8 cellular contexts compared by ENCODE assay signal in the genomic region with DNA sequence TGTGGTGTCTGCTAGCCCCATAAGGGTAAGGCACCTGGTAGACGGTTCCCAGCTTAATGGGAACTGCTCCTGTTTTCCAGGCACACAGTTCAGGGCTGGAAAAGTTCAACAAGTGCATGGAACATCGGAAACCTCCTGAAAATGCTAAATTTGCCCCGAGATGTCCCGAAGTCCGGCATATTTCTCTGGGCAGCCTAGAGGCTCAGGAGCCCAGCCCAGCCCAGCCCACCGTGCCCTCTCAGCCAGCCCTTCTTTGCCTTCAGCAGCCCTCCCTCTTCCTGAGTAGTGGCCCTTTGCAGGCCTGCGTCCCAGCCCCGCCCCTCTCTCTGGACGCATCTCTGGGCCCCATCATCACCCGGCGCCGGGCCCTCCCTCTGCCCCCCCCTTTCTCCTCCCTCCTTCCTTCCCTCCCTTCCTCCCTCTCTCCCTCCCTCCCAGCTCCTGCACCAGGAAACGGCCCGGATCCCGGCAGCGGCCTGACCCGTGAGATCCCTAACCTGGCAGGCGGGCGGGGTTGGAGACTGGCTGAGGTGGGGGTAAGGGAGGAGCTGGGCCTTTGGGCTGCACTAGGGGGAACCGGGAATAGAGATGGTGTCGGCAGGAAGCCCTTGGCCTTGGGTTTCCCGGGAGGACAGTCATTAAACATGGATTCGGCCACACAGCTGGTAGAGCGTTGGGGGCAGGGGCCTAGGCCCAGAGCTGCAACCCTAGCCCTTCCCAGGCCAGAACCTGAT. TPM values are rescaled to one million over a fixed set of nuclear protein-coding genes. Genes with fewer than 3 reads are reported as not detected.
DNase-seq lines count a peak whose midpoint lies in the region; ATAC-seq and TF ChIP-seq lines count a peak whose summit lies in the region.

A gene with protein sequence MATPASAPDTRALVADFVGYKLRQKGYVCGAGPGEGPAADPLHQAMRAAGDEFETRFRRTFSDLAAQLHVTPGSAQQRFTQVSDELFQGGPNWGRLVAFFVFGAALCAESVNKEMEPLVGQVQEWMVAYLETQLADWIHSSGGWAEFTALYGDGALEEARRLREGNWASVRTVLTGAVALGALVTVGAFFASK (plus strand): TSS at position 422 of the 734 bp plus-strand sequence. CDS start 935 bp downstream, outside the sequence.

- 1 to 5% (median 4%) methylated on average over 23 to 24 of the region's 24 CpGs for WGBS in stomach, 5 donors

- TF ChIP-seq EP300 in stomach (IDR thresholded peaks at IDR 0.05) = no peak

- intact Hi-C loops in dorsolateral prefrontal cortex (cut with DNase I) = loop anchor here in 1 of 2 donors (1.0 to 5.0 kb wide), 2 partner anchors 14 to 161 kb away; partner anchors contain the start of gene NGDN
- intact Hi-C loops in left lung (cut with DNase I) = no loop called here
- intact Hi-C loops in stomach (cut with DNase I; ENCODE audit: low total_unique reads) = no loop called here

- TF ChIP-seq CTCF in GM10266 (IDR thresholded peaks at IDR 0.05; ENCODE audit: control insufficient read depth, insufficient read depth, low read depth, missing control alignments) (no peak), RWPE1 (conservative IDR thresholded peaks at IDR 0.05; ENCODE audit: low read depth) (no peak), dorsolateral prefrontal cortex (IDR thresholded peaks at IDR 0.05 in 54 of 56, conservative IDR thresholded peaks at IDR 0.05 in 2 of 56; ENCODE audit: low read depth in 1 of 56, partially characterized antibody in 56 of 56) (peak in 9 of 56 donors; percentile 19 to 38 (median 31)), left lung (IDR thresholded peaks at IDR 0.05) (no peak), stomach (IDR thresholded peaks at IDR 0.05) (no peak)

- DNase-seq in A172 (ENCODE audit: low spot score) (peak; percentile 78), GM10266 (ENCODE audit: extremely low spot score) (peak; percentile 77), M059J (ENCODE audit: low read depth) (peak; percentile 89), RWPE1 (ENCODE audit: low spot score) (peak; percentile 72), dorsolateral prefrontal cortex (peak; percentile 87 to 92 (median 89)), left lung (peak; percentile 90 to 94), stomach (peak; percentile 92)

- H3K27ac ChIP-seq in RWPE1 (peak within 1 kb of the TSS; percentile 85), dorsolateral prefrontal cortex (peak within 1 kb of the TSS; percentile 66 to 98 (median 93)), left lung (peak within 1 kb of the TSS; percentile 78 to 84), stomach (peak within 1 kb of the TSS; percentile 91 to 94 (median 92))

- no peaks in the 10 kb centered on the region for H3K9me3 ChIP-seq in left lung
- H3K9me3 ChIP-seq in stomach = no peaks in the 10 kb centered on the region

- H3K36me3 ChIP-seq in left lung (peaks cover 0 to 25% of the 10 kb centered on the region in 2 donors), stomach (peaks cover 0 to 39% (median 35%) of the 10 kb centered on the region in 4 donors)

- POLR2A ChIA-PET in RWPE1 (lab: Yijun Ruan, JAX; ENCODE audit: low non-redundant PET) = interaction anchor here (0.6 to 1.6 kb wide), 5 partner anchors 15 to 235 kb away, joined by 3 to 12 read pairs (median 4); partner anchors contain the start of gene PABPN1

- H3K4me3 ChIP-seq in dorsolateral prefrontal cortex (peak within 1 kb of the TSS; percentile 58 to 99 (median 88)), left lung (peak within 1 kb of the TSS; percentile 82 to 85), stomach (peak within 1 kb of the TSS; percentile 70 to 78 (median 72))

- ATAC-seq in left lung = peak; percentile 77
- ATAC-seq in GM19351 (IDR thresholded peaks at IDR 0.05; ENCODE audit: unreplicated experiment) = no peak

- H3K4me1 ChIP-seq in left lung = peaks cover 25 to 41% of the 10 kb centered on the region in 2 donors
- peaks cover 43 to 69% (median 64%) of the 10 kb centered on the region in 4 donors for H3K4me1 ChIP-seq in stomach

- CTCF ChIA-PET in RWPE1 (lab: Yijun Ruan, JAX) = interaction anchor here (2.0 kb wide), 1 partner anchor 14 kb away, joined by 10 read pairs; the partner anchor contains the start of gene PABPN1

- TF ChIP-seq POLR2A in stomach (IDR thresholded peaks at IDR 0.05) = peak in 2 of 4 donors; percentile 2 to 57

- H3K27me3 ChIP-seq in dorsolateral prefrontal cortex (no peaks in the 10 kb centered on the region), left lung (no peaks in the 10 kb centered on the region), stomach (no peaks in the 10 kb centered on the region)

RNA-seq across cellular contexts. Expression of the gene that starts here (rescaled TPM):
- total RNA-seq in A172 (2014; rRNA removed; shearing (Covaris generic)) = 5.8 and 7.6 TPM in 2 replicates
- total RNA-seq in M059J (2014; rRNA removed; shearing (Covaris generic)) = 9.5 and 17.1 TPM in 2 replicates
- total RNA-seq in dorsolateral prefrontal cortex (100 to 1,000 TPM in 113 of 120 experiments, 10 to 100 TPM in 7; 91.0 to 167 (median 129) TPM), left lung (10 to 100 TPM; 37.1 to 49.9 TPM), stomach (10 to 100 TPM; 14.0 to 47.5 (median 39.8) TPM)
- 10 to 100 TPM; 28.1 to 84.1 (median 48.4) TPM for polyA plus RNA-seq in stomach
